In the genomic region with DNA sequence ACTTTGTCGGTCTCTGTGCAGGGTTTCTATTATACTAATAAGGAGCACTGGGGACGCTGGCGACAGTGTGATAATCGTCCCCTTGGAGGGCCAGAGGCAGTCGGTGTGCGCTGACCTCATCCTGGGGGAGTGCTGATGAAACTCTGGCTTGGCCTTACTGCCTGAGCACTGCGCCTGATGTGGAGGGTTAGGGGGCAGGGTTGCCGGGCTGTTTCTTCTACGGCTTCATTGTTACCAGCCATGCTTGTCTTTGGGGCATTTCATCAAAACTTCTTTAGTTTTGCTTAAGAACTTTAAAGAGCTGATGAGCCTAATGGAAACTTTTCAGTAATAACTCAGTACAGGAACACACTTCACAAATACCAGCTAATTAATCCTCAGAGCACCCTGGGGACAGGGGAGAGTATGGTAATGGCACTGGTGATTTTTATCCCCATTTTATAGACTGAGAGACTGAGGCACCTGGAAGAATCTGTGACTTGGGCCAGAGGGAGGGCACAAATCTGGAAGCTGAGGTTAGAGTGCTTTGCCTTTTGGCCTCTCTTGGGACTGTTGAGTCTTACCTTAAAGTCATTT, we compare ENCODE assay signal across 14 cellular contexts.
DNase-seq lines count a peak whose midpoint lies in the region; ATAC-seq and TF ChIP-seq lines count a peak whose summit lies in the region.
"Had no signal": no experiment of that assay in that cellular context is flagged by ENCODE, and none has a peak within 500 bp of the region (broad histone marks: within the 10 kb centered on the region; RNA-seq: fewer than 3 reads in every experiment).

No MANE protein-coding gene starts in this region.

- no peak overlapping the region for H3K14ac ChIP-seq in trophoblast cell (ENCODE audit: low read length)

- no peak overlapping the region for H3K4ac ChIP-seq in trophoblast cell (ENCODE audit: low read depth, low read length)

- H2BK120ac ChIP-seq in trophoblast cell (ENCODE audit: insufficient read depth, low read length, poor library complexity), result no peak overlapping the region

- H3K4me2 ChIP-seq in DOHH2 (ENCODE audit: low read length) (0 out of 2 replicates have a peak overlapping the region, but pooled peaks have one; percentile 35), trophoblast cell (ENCODE audit: low read length) (peak overlapping the region; percentile 5)

- peak overlapping the region; percentile 12 for H2AK5ac ChIP-seq in trophoblast cell (ENCODE audit: low read length)

- H4K8ac ChIP-seq in trophoblast cell (ENCODE audit: low read depth, low read length), result peak overlapping the region; percentile 43

- no peaks in the 10 kb centered on the region for H3K27me3 ChIP-seq in DOHH2 (ENCODE audit: control insufficient read depth, low read length)
- H3K27me3 ChIP-seq in HUES64 (ENCODE audit: insufficient read depth, low read length), result no peaks in the 10 kb centered on the region
- H3K27me3 ChIP-seq in heart left ventricle, result no peaks in the 10 kb centered on the region
- H3K27me3 ChIP-seq in trophoblast cell (ENCODE audit: insufficient read depth, low read length), result no peaks in the 10 kb centered on the region
- no peaks in the 10 kb centered on the region for H3K27me3 ChIP-seq in Peyer's patch

- H3K27ac Mint-ChIP-seq in activated naive CD4-positive, alpha-beta T cell treated with anti-CD3 and anti-CD28 coated beads for 36 hours, result no peak overlapping the region
- no peak overlapping the region for H3K27ac Mint-ChIP-seq in activated CD4-positive, alpha-beta T cell treated with anti-CD3 and anti-CD28 coated beads, Interleukin-2, amount 10 ng/mL, durations not matched to agents 24 days and 14 days
- H3K27ac Mint-ChIP-seq: activated CD4-positive, alpha-beta memory T cell treated with anti-CD3 and anti-CD28 coated beads for 36 hours had no signal

- no peaks in the 10 kb centered on the region for H3K9me2 ChIP-seq in DOHH2 (replicated peaks; ENCODE audit: control insufficient read depth, low read length)

- H3K4me3 ChIP-seq in DOHH2 (ENCODE audit: low read length) (no peak overlapping the region), HUES64 (ENCODE audit: low read length) (no peak overlapping the region), heart left ventricle (no peak overlapping the region), trophoblast cell (ENCODE audit: low read depth, low read length) (no peak overlapping the region), Peyer's patch (no peak overlapping the region)
- H3K4me3 ChIP-seq: prostate gland had no signal

- H3K9me3 ChIP-seq in DOHH2 (ENCODE audit: control insufficient read depth, insufficient read depth, low read length) (no peaks in the 10 kb centered on the region), HUES64 (ENCODE audit: insufficient read depth, low read depth, low read length) (no peaks in the 10 kb centered on the region), heart left ventricle (no peaks in the 10 kb centered on the region), trophoblast cell (ENCODE audit: insufficient read depth, low read depth, low read length) (no peaks in the 10 kb centered on the region), Peyer's patch (no peaks in the 10 kb centered on the region)
- H3K9me3 ChIP-seq: prostate gland had no signal

- H3K79me1 ChIP-seq in trophoblast cell (ENCODE audit: low read length), result no peaks in the 10 kb centered on the region

- H3K9ac ChIP-seq in HUES64 (ENCODE audit: low read depth, low read length) (peak overlapping the region; percentile 32), trophoblast cell (ENCODE audit: low read length) (no peak overlapping the region)

- no peaks in the 10 kb centered on the region for H3K27me3 Mint-ChIP-seq in activated naive CD4-positive, alpha-beta T cell treated with anti-CD3 and anti-CD28 coated beads for 36 hours (ENCODE audit: low read depth)
- H3K27me3 Mint-ChIP-seq in activated CD4-positive, alpha-beta T cell treated with anti-CD3 and anti-CD28 coated beads, Interleukin-2, amount 10 ng/mL, durations not matched to agents 24 days and 14 days, result no peaks in the 10 kb centered on the region
- H3K27me3 Mint-ChIP-seq: activated CD4-positive, alpha-beta memory T cell treated with anti-CD3 and anti-CD28 coated beads for 36 hours; brain had no signal

- H3K23ac ChIP-seq in trophoblast cell (ENCODE audit: low read length), result no peak overlapping the region

- no peak overlapping the region for H4K12ac ChIP-seq in trophoblast cell (ENCODE audit: low read depth, low read length)

- TF ChIP-seq CTCF in DOHH2 (IDR thresholded peaks at IDR 0.05; ENCODE audit: low read depth, low read length, poor library complexity, severe bottlenecking) (no peak), heart left ventricle (IDR thresholded peaks at IDR 0.05) (no peak), Peyer's patch (IDR thresholded peaks at IDR 0.05) (no peak)

- TF ChIP-seq POLR2A in heart left ventricle (IDR thresholded peaks at IDR 0.05) (no peak), Peyer's patch (IDR thresholded peaks at IDR 0.05) (no peak)

- H3K4me1 ChIP-seq in DOHH2 (ENCODE audit: control insufficient read depth, low read length) (peaks cover 29% of the 10 kb centered on the region), HUES64 (ENCODE audit: insufficient read depth, low read length) (peaks cover 18% of the 10 kb centered on the region), heart left ventricle (peaks cover 0 to 13% (median 6%) of the 10 kb centered on the region in 12 donors), trophoblast cell (ENCODE audit: control insufficient read depth in 1 of 2, insufficient read depth in 2 of 2, low read length in 2 of 2) (peaks cover 8 to 10% of the 10 kb centered on the region in 2 experiments), Peyer's patch (no peaks in the 10 kb centered on the region)

- CTCF ChIA-PET in activated naive CD4-positive, alpha-beta T cell treated with anti-CD3 and anti-CD28 coated beads for 36 hours (lab: Charles Lee), result no interaction called here

- intact Hi-C loops in heart left ventricle (cut with DNase I), result no loop called here
- intact Hi-C loops in activated naive CD4-positive, alpha-beta T cell treated with anti-CD3 and anti-CD28 coated beads for 36 hours (cut with micrococcal nuclease), result no loop called here
- intact Hi-C loops in activated CD4-positive, alpha-beta T cell treated with anti-CD3 and anti-CD28 coated beads, Interleukin-2, amount 10 ng/mL, durations not matched to agents 24 days and 14 days (cut with micrococcal nuclease), result no loop called here

- WGBS in HUES64, result 65% methylated on average over 9 of the region's 9 CpGs
- WGBS in heart left ventricle, 4 donors, result 60 to 68% (median 65%) methylated on average over 9 of the region's 9 CpGs
- no CpG with 5 or more reads among the region's 9 CpGs for WGBS in trophoblast cell (ENCODE audit: extremely low coverage, insufficient coverage, insufficient read length)

- peak in 1 of 5 donors; percentile 39 for DNase-seq in heart left ventricle
- DNase-seq in trophoblast cell, result peak in 1 of 2 donors; percentile 14
- DNase-seq in activated naive CD4-positive, alpha-beta T cell treated with anti-CD3 and anti-CD28 coated beads for 36 hours, result no peak
- no peak for DNase-seq in activated CD4-positive, alpha-beta T cell treated with anti-CD3 and anti-CD28 coated beads, Interleukin-2, amount 10 ng/mL, durations not matched to agents 24 days and 14 days
- no peak for DNase-seq in Peyer's patch
- DNase-seq in mesenteric fat pad (ENCODE audit: low spot score), result no peak
- DNase-seq: activated CD4-positive, alpha-beta memory T cell treated with anti-CD3 and anti-CD28 coated beads for 36 hours; GF-D8; NCI-H2081 had no signal

- H4K20me1 ChIP-seq in DOHH2 (ENCODE audit: control insufficient read depth, insufficient read depth, low read depth, low read length), result no peaks in the 10 kb centered on the region

- H3K4me1 Mint-ChIP-seq in activated naive CD4-positive, alpha-beta T cell treated with anti-CD3 and anti-CD28 coated beads for 36 hours (ENCODE audit: low read depth), result peaks cover 4% of the 10 kb centered on the region
- no peaks in the 10 kb centered on the region for H3K4me1 Mint-ChIP-seq in activated CD4-positive, alpha-beta T cell treated with anti-CD3 and anti-CD28 coated beads, Interleukin-2, amount 10 ng/mL, durations not matched to agents 24 days and 14 days

- H2AFZ ChIP-seq in trophoblast cell (ENCODE audit: insufficient read depth, low read length, poor library complexity), result no peak overlapping the region

- H3K36me3 Mint-ChIP-seq in activated naive CD4-positive, alpha-beta T cell treated with anti-CD3 and anti-CD28 coated beads for 36 hours (ENCODE audit: low read depth), result no peaks in the 10 kb centered on the region
- no peaks in the 10 kb centered on the region for H3K36me3 Mint-ChIP-seq in activated CD4-positive, alpha-beta T cell treated with anti-CD3 and anti-CD28 coated beads, Interleukin-2, amount 10 ng/mL, durations not matched to agents 24 days and 14 days (ENCODE audit: low read depth)
- H3K36me3 Mint-ChIP-seq: activated CD4-positive, alpha-beta memory T cell treated with anti-CD3 and anti-CD28 coated beads for 36 hours had no signal

- no peak overlapping the region for H2BK5ac ChIP-seq in trophoblast cell (ENCODE audit: low read depth, low read length, poor library complexity)

- H3K9me3 Mint-ChIP-seq in activated naive CD4-positive, alpha-beta T cell treated with anti-CD3 and anti-CD28 coated beads for 36 hours, result no peaks in the 10 kb centered on the region
- H3K9me3 Mint-ChIP-seq in activated CD4-positive, alpha-beta T cell treated with anti-CD3 and anti-CD28 coated beads, Interleukin-2, amount 10 ng/mL, durations not matched to agents 24 days and 14 days, result no peaks in the 10 kb centered on the region
- H3K9me3 Mint-ChIP-seq: activated CD4-positive, alpha-beta memory T cell treated with anti-CD3 and anti-CD28 coated beads for 36 hours; brain had no signal

- no peaks in the 10 kb centered on the region for H3K36me3 ChIP-seq in DOHH2 (ENCODE audit: control insufficient read depth, low read length)
- no peaks in the 10 kb centered on the region for H3K36me3 ChIP-seq in HUES64 (ENCODE audit: insufficient read depth, low read length)
- no peaks in the 10 kb centered on the region for H3K36me3 ChIP-seq in heart left ventricle
- H3K36me3 ChIP-seq in trophoblast cell (ENCODE audit: control insufficient read depth in 1 of 2, insufficient read depth in 2 of 2, low read length in 2 of 2), result no peaks in the 10 kb centered on the region
- no peaks in the 10 kb centered on the region for H3K36me3 ChIP-seq in Peyer's patch
- H3K36me3 ChIP-seq: prostate gland had no signal

- H3K79me2 ChIP-seq in DOHH2 (ENCODE audit: control insufficient read depth, low read length) (no peaks in the 10 kb centered on the region), trophoblast cell (ENCODE audit: control insufficient read depth, insufficient read depth, low read length, poor library complexity) (no peaks in the 10 kb centered on the region)

- ATAC-seq in heart left ventricle, result peak; percentile 39 to 82 (median 68)

- H3K4me3 Mint-ChIP-seq in activated naive CD4-positive, alpha-beta T cell treated with anti-CD3 and anti-CD28 coated beads for 36 hours, result no peak overlapping the region
- no peak overlapping the region for H3K4me3 Mint-ChIP-seq in activated CD4-positive, alpha-beta T cell treated with anti-CD3 and anti-CD28 coated beads, Interleukin-2, amount 10 ng/mL, durations not matched to agents 24 days and 14 days
- H3K4me3 Mint-ChIP-seq: activated CD4-positive, alpha-beta memory T cell treated with anti-CD3 and anti-CD28 coated beads for 36 hours had no signal

- H3K18ac ChIP-seq in trophoblast cell (ENCODE audit: low read length), result no peak overlapping the region

- no peak overlapping the region for H2BK12ac ChIP-seq in trophoblast cell (ENCODE audit: low read length)

- H3F3A ChIP-seq in DOHH2 (ENCODE audit: control insufficient read depth, insufficient read depth), result no peaks in the 10 kb centered on the region

- no peak overlapping the region for H4K91ac ChIP-seq in trophoblast cell (ENCODE audit: low read depth, low read length)

- H3K27ac ChIP-seq in DOHH2 (ENCODE audit: low read depth, low read length) (no peak overlapping the region), HUES64 (ENCODE audit: low read depth, low read length) (peak overlapping the region; percentile 65; the same call in 1 of the 2 replicates), heart left ventricle (peak overlapping the region in 1 of 12 donors; percentile 50), trophoblast cell (ENCODE audit: low read depth, low read length) (no peak overlapping the region), Peyer's patch (no peak overlapping the region)
- H3K27ac ChIP-seq: C4-2B had no signal
